In genomic region chr4:185290656-185291055, GRCh38 we compare ENCODE assay signal across 15 cellular contexts.
DNase-seq lines count a peak whose midpoint lies in the region; ATAC-seq and TF ChIP-seq lines count a peak whose summit lies in the region.
"Had no signal": no experiment of that assay in that cellular context is flagged by ENCODE, and none has a peak within 500 bp of the region (broad histone marks: within the 10 kb centered on the region; RNA-seq: fewer than 3 reads in every experiment).

No MANE protein-coding gene starts in this region.

- H3K27ac ChIP-seq in cardiac muscle cell (peak overlapping the region; percentile 75), right cardiac atrium (ENCODE audit: low read length) (no peak overlapping the region), lower lobe of right lung (peak overlapping the region; percentile 62), thoracic aorta (peak overlapping the region; percentile 19 to 54), neuronal stem cell (replicated peaks; ENCODE audit: low read length) (no peak overlapping the region)
- H3K27ac ChIP-seq: 22Rv1, A549, C4-2B had no signal

- no peak overlapping the region for H3K23ac ChIP-seq in neuronal stem cell (ENCODE audit: low read depth, low read length, poor library complexity)

- H4K91ac ChIP-seq in neuronal stem cell (ENCODE audit: low read depth, low read length, poor library complexity), result no peak overlapping the region

- H4K8ac ChIP-seq in neuronal stem cell (ENCODE audit: low read depth, low read length), result no peak overlapping the region

- ATAC-seq in right cardiac atrium (no peak), lower lobe of right lung (no peak), thoracic aorta (ENCODE audit: insufficient number of reproducible peaks, low FRiP score, low read depth) (no peak)
- ATAC-seq: A549 had no signal

- no peak for TF ChIP-seq CTCF in cardiac muscle cell (IDR thresholded peaks at IDR 0.05; ENCODE audit: low read depth, low read length)
- no peak for TF ChIP-seq CTCF in lower lobe of right lung (IDR thresholded peaks at IDR 0.05)
- TF ChIP-seq CTCF in thoracic aorta (IDR thresholded peaks at IDR 0.05), result no peak

- 37% methylated on average over 5 of the region's 5 CpGs for WGBS in right cardiac atrium
- WGBS in neuronal stem cell (ENCODE audit: extremely low coverage in 2 of 2, insufficient read length in 2 of 2, insufficient replicate concordance in 1 of 2), 2 donors, result no CpG with 5 or more reads among the region's 5 CpGs

- H3K36me3 ChIP-seq in cardiac muscle cell (peaks cover 4% of the 10 kb centered on the region), lower lobe of right lung (peaks cover 26% of the 10 kb centered on the region), thoracic aorta (no peaks in the 10 kb centered on the region), neuronal stem cell (replicated peaks in 1 of 2; ENCODE audit: control insufficient read depth in 2 of 2, insufficient read depth in 2 of 2, low read length in 2 of 2) (peaks cover 10 to 35% of the 10 kb centered on the region in 2 donors)

- no peak overlapping the region for H2BK12ac ChIP-seq in neuronal stem cell (ENCODE audit: low read length)

- H2BK120ac ChIP-seq in neuronal stem cell (ENCODE audit: low read depth, low read length), result no peak overlapping the region

- no peak overlapping the region for H3K18ac ChIP-seq in neuronal stem cell (ENCODE audit: low read length)

- no peak overlapping the region for H3K14ac ChIP-seq in neuronal stem cell (ENCODE audit: low read length)

- H3K4ac ChIP-seq in neuronal stem cell (ENCODE audit: low read length), result no peak overlapping the region

- H2AK5ac ChIP-seq in neuronal stem cell (ENCODE audit: low read depth, low read length), result no peak overlapping the region

- H2BK15ac ChIP-seq in neuronal stem cell (ENCODE audit: low read length), result no peak overlapping the region

- H2BK5ac ChIP-seq in neuronal stem cell (ENCODE audit: low read length), result no peak overlapping the region

- H3K4me2 ChIP-seq in neuronal stem cell (ENCODE audit: insufficient read depth, low read length, poor library complexity, severe bottlenecking), result no peak overlapping the region
- H3K4me2 ChIP-seq: A549 had no signal

- H3K4me1 ChIP-seq in cardiac muscle cell (ENCODE audit: low read depth), result peaks cover 21% of the 10 kb centered on the region
- no peaks in the 10 kb centered on the region for H3K4me1 ChIP-seq in right cardiac atrium (ENCODE audit: control insufficient read depth, insufficient read depth, low read length)
- H3K4me1 ChIP-seq in lower lobe of right lung, result peaks cover 13% of the 10 kb centered on the region
- H3K4me1 ChIP-seq in thoracic aorta (ENCODE audit: control insufficient read depth in 1 of 2, low read depth in 2 of 2), result peaks cover 8 to 60% of the 10 kb centered on the region in 2 donors
- peaks cover 2 to 4% of the 10 kb centered on the region in 2 donors for H3K4me1 ChIP-seq in neuronal stem cell (ENCODE audit: control insufficient read depth in 2 of 2, insufficient read depth in 1 of 2, low read depth in 1 of 2, low read length in 2 of 2)
- H3K4me1 ChIP-seq: A549 had no signal

- no peaks in the 10 kb centered on the region for H3K79me1 ChIP-seq in neuronal stem cell (ENCODE audit: low read depth, low read length)

- H2AFZ ChIP-seq in neuronal stem cell (ENCODE audit: low read length), result no peak overlapping the region

- H3K4me3 ChIP-seq in cardiac muscle cell (no peak overlapping the region), right cardiac atrium (ENCODE audit: low read length) (no peak overlapping the region), lower lobe of right lung (peak overlapping the region; percentile 29), thoracic aorta (peak overlapping the region; percentile 19), neuronal stem cell (ENCODE audit: low read length in 2 of 2) (no peak overlapping the region)
- H3K4me3 ChIP-seq: A549 had no signal

- H3K9me3 ChIP-seq in cardiac muscle cell (ENCODE audit: low read depth) (no peaks in the 10 kb centered on the region), right cardiac atrium (ENCODE audit: control insufficient read depth, low read length) (no peaks in the 10 kb centered on the region), lower lobe of right lung (no peaks in the 10 kb centered on the region), thoracic aorta (no peaks in the 10 kb centered on the region), neuronal stem cell (replicated peaks in 1 of 2; ENCODE audit: control insufficient read depth in 2 of 2, insufficient read depth in 1 of 2, low read depth in 1 of 2, low read length in 2 of 2) (peaks cover 0 to 19% of the 10 kb centered on the region in 2 donors)
- H3K9me3 ChIP-seq: A549, Caco-2 had no signal

- H3K27me3 ChIP-seq in cardiac muscle cell (no peaks in the 10 kb centered on the region), right cardiac atrium (ENCODE audit: control insufficient read depth, insufficient read depth) (no peaks in the 10 kb centered on the region), lower lobe of right lung (ENCODE audit: low read depth) (no peaks in the 10 kb centered on the region), thoracic aorta (replicated peaks; ENCODE audit: insufficient read depth) (no peaks in the 10 kb centered on the region), neuronal stem cell (ENCODE audit: control insufficient read depth in 3 of 3, insufficient read depth in 3 of 3, low read depth in 1 of 3, low read length in 3 of 3) (no peaks in the 10 kb centered on the region)

- H3K9ac ChIP-seq in neuronal stem cell (ENCODE audit: low read depth, low read length, poor library complexity), result no peak overlapping the region

- intact Hi-C loops in right cardiac atrium (cut with DNase I), result no loop called here
- intact Hi-C loops in lower lobe of right lung (cut with DNase I), result no loop called here

- DNase-seq in cardiac muscle cell (ENCODE audit: low read depth in 1 of 2, low spot score in 1 of 2) (no peak), right cardiac atrium (no peak), lower lobe of right lung (no peak), thoracic aorta (ENCODE audit: low spot score) (no peak), NCI-H774 (lab: John Stamatoyannopoulos, UW) (no peak), neuronal stem cell (ENCODE audit: low spot score) (no peak), SK-N-DZ (ENCODE audit: low spot score) (no peak)
- DNase-seq: AML-193; Caco-2; CD4-positive, alpha-beta T cell; GOT3; H9 had no signal

Comparison
In these comparisons a context has a peak if more than half of its experiments do, and no peak if none do; other contexts are left out.
1. H3K27ac ChIP-seq: peak in cardiac muscle cell (single experiment), lower lobe of right lung (single experiment) and thoracic aorta (2 of 2); none in right cardiac atrium (single experiment) and neuronal stem cell (single experiment).
2. H3K4me3 ChIP-seq: peak in lower lobe of right lung (single experiment) and thoracic aorta (single experiment); none in cardiac muscle cell (single experiment), right cardiac atrium (single experiment) and neuronal stem cell (0 of 2).